In the genomic region with DNA sequence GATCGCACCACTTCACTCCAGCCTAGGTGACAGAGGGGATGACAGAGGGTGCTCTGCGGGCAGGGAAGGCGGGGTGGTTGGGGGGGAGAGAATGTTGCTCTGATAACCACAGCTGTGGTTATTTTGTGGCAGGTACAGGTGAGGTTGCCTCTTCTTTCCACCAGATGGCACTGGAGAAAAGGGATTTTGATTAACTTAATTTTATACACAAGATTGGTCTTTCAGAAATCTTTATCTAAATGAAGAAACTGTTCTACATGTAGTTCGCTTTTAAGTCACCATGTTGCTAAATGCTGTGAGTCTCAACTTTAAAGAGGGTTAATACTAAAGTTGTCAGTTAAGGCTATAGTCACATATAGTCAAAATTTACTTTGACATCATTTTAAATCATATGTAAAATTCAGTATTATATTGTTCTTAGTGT, we compare ENCODE assay signal across 8 cellular contexts. TPM values are rescaled to one million over a fixed set of nuclear protein-coding genes. Genes with fewer than 3 reads are reported as not detected.
A peak's percentile ranks its signal among the peaks of the same experiment; 100 is the strongest.
DNase-seq lines count a peak whose midpoint lies in the region; ATAC-seq and TF ChIP-seq lines count a peak whose summit lies in the region.

No MANE protein-coding gene starts in this region.

- H3K9me3 ChIP-seq in Caco-2 (no peaks in the 10 kb centered on the region), IMR-90 (ENCODE audit: control insufficient read depth, insufficient read depth, low read length) (no peaks in the 10 kb centered on the region), esophagus muscularis mucosa (no peaks in the 10 kb centered on the region)

- TF ChIP-seq POLR2A in IMR-90 (IDR thresholded peaks at IDR 0.05; ENCODE audit: low read depth, low read length) = no peak
- TF ChIP-seq POLR2A in esophagus muscularis mucosa (IDR thresholded peaks at IDR 0.05; ENCODE audit: low read depth) = no peak

- no peak overlapping the region for H2AK9ac ChIP-seq in IMR-90 (replicated peaks; ENCODE audit: low read depth, low read length, poor library complexity)

- H2BK15ac ChIP-seq in IMR-90 (ENCODE audit: low read depth, low read length) = no peak overlapping the region

- no peaks in the 10 kb centered on the region for H3K4me1 Mint-ChIP-seq in Caco-2 (ENCODE audit: low read depth, unreplicated experiment)
- H3K4me1 Mint-ChIP-seq in activated CD4-positive, alpha-beta memory T cell treated with anti-CD3 and anti-CD28 coated beads, Interleukin-2, amount 10 ng/mL, durations not matched to agents 7 days and 5 days = peaks cover 5% of the 10 kb centered on the region

- intact Hi-C loops in Caco-2 (cut with micrococcal nuclease; ENCODE audit: unreplicated experiment) (loop anchor here (1.0 to 5.0 kb wide), 2 partner anchors 46 to 174 kb away; no protein-coding TSS in a partner anchor), IMR-90 (cut with micrococcal nuclease) (loop anchor here (2.0 kb wide), 1 partner anchor 173 kb away; no protein-coding TSS in a partner anchor), esophagus muscularis mucosa (cut with DNase I) (loop anchor here (10.0 kb wide), 1 partner anchor 181 kb away; a partner anchor contains a TSS)

- H3K27me3 Mint-ChIP-seq in Caco-2 (ENCODE audit: insufficient read depth, unreplicated experiment) = no peaks in the 10 kb centered on the region
- no peaks in the 10 kb centered on the region for H3K27me3 Mint-ChIP-seq in activated CD4-positive, alpha-beta memory T cell treated with anti-CD3 and anti-CD28 coated beads, Interleukin-2, amount 10 ng/mL, durations not matched to agents 7 days and 5 days

- no peaks in the 10 kb centered on the region for H3K79me1 ChIP-seq in IMR-90 (ENCODE audit: low read depth in 1 of 2, low read length in 2 of 2)

- H3K56ac ChIP-seq in IMR-90 (ENCODE audit: extremely low read depth, insufficient read depth, low read length) = no peak overlapping the region

- dilution Hi-C loops in IMR-90 (cut with HindIII; ENCODE audit: low sequenced_read_pairs, unreplicated experiment) = no loop called here

- POLR2A ChIA-PET in Caco-2 (lab: Charles Lee) (no interaction called here), IMR-90 (lab: Charles Lee; ENCODE audit: unreplicated experiment) (no interaction called here)
- POLR2A ChIA-PET in activated CD4-positive, alpha-beta memory T cell treated with anti-CD3 and anti-CD28 coated beads, Interleukin-2, amount 10 ng/mL, durations not matched to agents 7 days and 5 days (lab: Charles Lee) = no interaction called here

- H3K14ac ChIP-seq in IMR-90 (replicated peaks; ENCODE audit: low read depth, low read length) = no peak overlapping the region

- WGBS in IMR-90 (ENCODE audit: extremely low coverage in 2 of 2, insufficient read length in 1 of 2), 2 experiments = no CpG with 5 or more reads among the region's 4 CpGs
- 72% methylated on average over 1 of the region's 4 CpGs for WGBS in esophagus muscularis mucosa

- H3K9me1 ChIP-seq in IMR-90 (ENCODE audit: insufficient read depth, low read length) = no peaks in the 10 kb centered on the region

- H3K9me3 Mint-ChIP-seq in Caco-2 (ENCODE audit: unreplicated experiment) = peaks cover 6% of the 10 kb centered on the region
- H3K9me3 Mint-ChIP-seq in activated CD4-positive, alpha-beta memory T cell treated with anti-CD3 and anti-CD28 coated beads, Interleukin-2, amount 10 ng/mL, durations not matched to agents 7 days and 5 days = no peaks in the 10 kb centered on the region

- H2AFZ ChIP-seq in IMR-90 (replicated peaks; ENCODE audit: low read length, poor library complexity) = no peak overlapping the region

- TF ChIP-seq CTCF in Caco-2 (IDR thresholded peaks at IDR 0.05; ENCODE audit: insufficient read depth in 1 of 2, low read depth in 1 of 2, low read length in 1 of 2, severe bottlenecking in 1 of 2, unreplicated experiment in 1 of 2) (peak; percentile 57 to 67), IMR-90 (conservative IDR thresholded peaks at IDR 0.05; ENCODE audit: low read depth, low read length) (peak; percentile 30; the same call in 1 of the 2 replicates), esophagus muscularis mucosa (IDR thresholded peaks at IDR 0.05) (peak; percentile 43 to 64 (median 48))

- H3K36me3 ChIP-seq in Caco-2 (ENCODE audit: control insufficient read depth, insufficient read depth, low read length) (no peaks in the 10 kb centered on the region), IMR-90 (ENCODE audit: control insufficient read depth, insufficient read depth, low read length) (peaks cover 7% of the 10 kb centered on the region), esophagus muscularis mucosa (peaks cover 3 to 47% (median 32%) of the 10 kb centered on the region in 4 donors)

- BruUV-seq in Caco-2 (replicated peaks; lab: Mats Ljungman, UMichigan) (no TSS peak), IMR-90 (replicated peaks; lab: Mats Ljungman, UMichigan) (no TSS peak)

- no peak overlapping the region for H3K4me3 Mint-ChIP-seq in Caco-2 (ENCODE audit: unreplicated experiment)
- no peak overlapping the region for H3K4me3 Mint-ChIP-seq in activated CD4-positive, alpha-beta memory T cell treated with anti-CD3 and anti-CD28 coated beads, Interleukin-2, amount 10 ng/mL, durations not matched to agents 7 days and 5 days

- H4K20me1 ChIP-seq in IMR-90 (ENCODE audit: insufficient read depth, low read length) = no peaks in the 10 kb centered on the region; the same call in 1 of the 2 replicates

- no peak overlapping the region for H4K8ac ChIP-seq in IMR-90 (ENCODE audit: low read depth in 2 of 2, low read length in 2 of 2)

- H3K27ac ChIP-seq in IMR-90 (ENCODE audit: insufficient read depth, low read length) (no peak overlapping the region), esophagus muscularis mucosa (replicated peaks in 1 of 4) (no peak overlapping the region)

- no peak overlapping the region for H3K27ac Mint-ChIP-seq in Caco-2 (ENCODE audit: unreplicated experiment)
- H3K27ac Mint-ChIP-seq in activated CD4-positive, alpha-beta memory T cell treated with anti-CD3 and anti-CD28 coated beads, Interleukin-2, amount 10 ng/mL, durations not matched to agents 7 days and 5 days = peak overlapping the region; percentile 32

- H2BK20ac ChIP-seq in IMR-90 (ENCODE audit: low read depth, low read length) = no peak overlapping the region

- H2AK5ac ChIP-seq in IMR-90 (ENCODE audit: low read depth, low read length) = no peak overlapping the region

- no peak for ATAC-seq in IMR-90 (ENCODE audit: low read depth)
- no peak for ATAC-seq in GM19467 (IDR thresholded peaks at IDR 0.05; ENCODE audit: unreplicated experiment)
- no peak for ATAC-seq in GM18517 (IDR thresholded peaks at IDR 0.05; ENCODE audit: unreplicated experiment)
- no peak for ATAC-seq in HG02610 (IDR thresholded peaks at IDR 0.05; ENCODE audit: unreplicated experiment)

- H2BK5ac ChIP-seq in IMR-90 (ENCODE audit: low read depth, low read length, poor library complexity, severe bottlenecking) = no peak overlapping the region

- H3K4me3 ChIP-seq in Caco-2 (ENCODE audit: low read depth, low read length) = no peak overlapping the region
- no peak overlapping the region for H3K4me3 ChIP-seq in IMR-90 (ENCODE audit: insufficient read depth, low read depth, low read length)
- H3K4me3 ChIP-seq in esophagus muscularis mucosa = no peak overlapping the region

- no peak for TF ChIP-seq RAD21 in IMR-90 (IDR thresholded peaks at IDR 0.05; ENCODE audit: low read length)

- H3K23ac ChIP-seq in IMR-90 (ENCODE audit: low read depth, low read length) = no peak overlapping the region

- no peaks in the 10 kb centered on the region for H3K4me1 ChIP-seq in Caco-2
- H3K4me1 ChIP-seq in IMR-90 (ENCODE audit: control insufficient read depth, insufficient read depth, low read length) = no peaks in the 10 kb centered on the region
- H3K4me1 ChIP-seq in esophagus muscularis mucosa = peaks cover 0 to 3% (median 0%) of the 10 kb centered on the region in 4 donors

- H2BK120ac ChIP-seq in IMR-90 (ENCODE audit: low read depth, low read length) = no peak overlapping the region

- CTCF ChIA-PET in Caco-2 (lab: Charles Lee) (interaction anchor here (0.6 to 1.0 kb wide), 4 partner anchors 19 to 176 kb away, joined by 3 to 5 read pairs (median 4); no protein-coding TSS in a partner anchor), IMR-90 (lab: Yijun Ruan, JAX) (no interaction called here)
- CTCF ChIA-PET in activated CD4-positive, alpha-beta memory T cell treated with anti-CD3 and anti-CD28 coated beads, Interleukin-2, amount 10 ng/mL, durations not matched to agents 7 days and 5 days (lab: Charles Lee) = interaction anchor here (0.7 to 1.1 kb wide), 5 partner anchors 11 to 278 kb away, joined by 3 to 4 read pairs (median 3); no protein-coding TSS in a partner anchor

- H3K18ac ChIP-seq in IMR-90 (ENCODE audit: low read depth, low read length) = no peak overlapping the region

- H3K4ac ChIP-seq in IMR-90 (ENCODE audit: low read depth, low read length) = no peak overlapping the region

- H3K4me2 ChIP-seq in IMR-90 (ENCODE audit: low read depth, low read length) = no peak overlapping the region

- no peak overlapping the region for H3K9ac ChIP-seq in IMR-90 (ENCODE audit: low read depth, low read length)

- H4K91ac ChIP-seq in IMR-90 (ENCODE audit: insufficient read depth, low read depth, low read length) = no peak overlapping the region

- H3K27me3 ChIP-seq in Caco-2 (replicated peaks; ENCODE audit: control insufficient read depth, insufficient read depth, low read length) (no peaks in the 10 kb centered on the region), IMR-90 (ENCODE audit: control insufficient read depth, insufficient read depth, low read length) (no peaks in the 10 kb centered on the region), esophagus muscularis mucosa (no peaks in the 10 kb centered on the region)

- no peak for TF ChIP-seq EP300 in esophagus muscularis mucosa (IDR thresholded peaks at IDR 0.05)

- in situ Hi-C loops in IMR-90 (cut with MboI; ENCODE audit: low sequenced_read_pairs) = no loop called here

- H3K36me3 Mint-ChIP-seq in Caco-2 (ENCODE audit: insufficient read depth, unreplicated experiment) = peaks cover 54% of the 10 kb centered on the region
- peaks cover 30% of the 10 kb centered on the region for H3K36me3 Mint-ChIP-seq in activated CD4-positive, alpha-beta memory T cell treated with anti-CD3 and anti-CD28 coated beads, Interleukin-2, amount 10 ng/mL, durations not matched to agents 7 days and 5 days (ENCODE audit: low read depth)

- DNase-seq in Caco-2 (peak in 1 of 2 experiments; percentile 27), IMR-90 (no peak), esophagus muscularis mucosa (ENCODE audit: extremely low spot score) (no peak)
- peak; percentile 41 for DNase-seq in activated CD4-positive, alpha-beta memory T cell treated with anti-CD3 and anti-CD28 coated beads, Interleukin-2, amount 10 ng/mL, durations not matched to agents 7 days and 5 days
- DNase-seq in stimulated activated CD4-positive, alpha-beta T cell treated with anti-CD3 and anti-CD28 coated beads, Interleukin-12 subunit alpha, Interleukin-12 subunit beta, amount 100 ng/mL, for 48 hours (ENCODE audit: low read depth in 2 of 3, low spot score in 1 of 3) = peak in 2 of 3 donors; percentile 2 to 7

- H4K5ac ChIP-seq in IMR-90 (ENCODE audit: low read depth, low read length) = no peak overlapping the region

RNA-seq across cellular contexts. Expression of a gene that starts 25.7 kb away (rescaled TPM):
- 0.16 TPM in 1 of 2 replicates, not detected in the other for total RNA-seq in Caco-2 (2022)
- total RNA-seq in IMR-90 (2012; rRNA removed) = not detected in 2 replicates
- polyA plus RNA-seq in IMR-90 (2012; rRNA removed) = not detected in 2 replicates
- polyA plus RNA-seq in IMR-90 (2012; cell fraction: cytosol; rRNA removed) = not detected in 2 replicates
- not detected in 2 replicates for polyA plus RNA-seq in IMR-90 (2012; cell fraction: nucleus; rRNA removed; ENCODE audit: low replicate concordance)
- total RNA-seq in activated CD4-positive, alpha-beta memory T cell treated with anti-CD3 and anti-CD28 coated beads, Interleukin-2, amount 10 ng/mL, durations not matched to agents 7 days and 5 days = not detected
- not detected for total RNA-seq in esophagus muscularis mucosa

RNA-seq across cellular contexts. Expression of a gene that starts 32.8 kb away (rescaled TPM):
- total RNA-seq in Caco-2 (2022) = 36.7 and 42.7 TPM in 2 replicates
- total RNA-seq in IMR-90 (2012; rRNA removed) = 7.3 and 13.9 TPM in 2 replicates
- polyA plus RNA-seq in IMR-90 (2012; rRNA removed) = 9.2 and 13.7 TPM in 2 replicates
- polyA plus RNA-seq in IMR-90 (2012; cell fraction: cytosol; rRNA removed) = 1.3 and 2.7 TPM in 2 replicates
- polyA plus RNA-seq in IMR-90 (2012; cell fraction: nucleus; rRNA removed; ENCODE audit: low replicate concordance) = 0.30 and 5.4 TPM in 2 replicates
- total RNA-seq in activated CD4-positive, alpha-beta memory T cell treated with anti-CD3 and anti-CD28 coated beads, Interleukin-2, amount 10 ng/mL, durations not matched to agents 7 days and 5 days = 10 to 100 TPM; 11.8 to 12.8 TPM
- total RNA-seq in esophagus muscularis mucosa = 1 to 10 TPM; 6.6 to 7.6 (median 7.4) TPM

Comparison
In these comparisons a context has a peak if more than half of its experiments do, and no peak if none do; other contexts are left out.
1. DNase-seq: peak in activated CD4-positive, alpha-beta memory T cell treated with anti-CD3 and anti-CD28 coated beads, Interleukin-2, amount 10 ng/mL, durations not matched to agents 7 days and 5 days (single experiment) and stimulated activated CD4-positive, alpha-beta T cell treated with anti-CD3 and anti-CD28 coated beads, Interleukin-12 subunit alpha, Interleukin-12 subunit beta, amount 100 ng/mL, for 48 hours (2 of 3); none in IMR-90 (single experiment) and esophagus muscularis mucosa (single experiment).
2. Peak in every context shown above with its lines, with median percentiles within 50 percentile points of each other: CTCF ChIP-seq.